Comparison of ENCODE assay signal across 18 cellular contexts in the genomic region with DNA sequence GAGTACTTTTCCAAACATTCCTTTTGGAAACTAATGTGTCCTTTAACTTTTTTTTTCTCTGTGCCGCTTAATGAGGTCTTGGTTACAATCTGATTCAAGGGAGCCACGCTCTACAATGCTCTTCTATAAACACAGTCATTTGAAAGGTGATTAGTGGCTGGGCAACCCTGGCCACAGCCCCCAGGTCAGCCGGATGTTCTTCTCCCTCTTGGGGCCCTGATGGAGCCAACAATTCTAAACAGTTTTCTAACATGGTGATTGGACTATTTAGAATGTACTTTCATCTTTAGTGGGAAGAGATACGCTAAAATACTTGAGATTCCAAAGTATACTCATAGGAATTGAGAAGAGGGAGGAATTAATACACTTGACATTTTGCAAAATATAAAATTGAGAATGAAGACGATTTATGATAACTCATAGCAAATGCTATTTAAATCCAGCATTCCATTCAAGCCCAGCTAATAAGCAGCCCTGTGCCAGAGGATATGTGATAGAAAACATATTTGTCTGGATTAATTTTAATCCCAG.
A peak's percentile ranks its signal among the peaks of the same experiment; 100 is the strongest.
DNase-seq lines count a peak whose midpoint lies in the region; TF ChIP-seq lines count a peak whose summit lies in the region.
"Had no signal": no experiment of that assay in that cellular context is flagged by ENCODE, and none has a peak within 500 bp of the region (broad histone marks: within the 10 kb centered on the region; RNA-seq: fewer than 3 reads in every experiment).

No MANE protein-coding gene starts in this region.

- no peaks in the 10 kb centered on the region for H3K79me1 ChIP-seq in neuronal stem cell (ENCODE audit: low read depth, low read length)

- H3K23ac ChIP-seq in neuronal stem cell (ENCODE audit: low read depth, low read length, poor library complexity): no peak overlapping the region

- peaks cover 20% of the 10 kb centered on the region for H3K4me1 Mint-ChIP-seq in brain
- H3K4me1 Mint-ChIP-seq: activated CD4-positive, alpha-beta T cell treated with anti-CD3 and anti-CD28 coated beads for 36 hours; T-helper 17 cell had no signal

- H3K36me3 Mint-ChIP-seq in brain: no peaks in the 10 kb centered on the region

- intact Hi-C loops in transverse colon (cut with DNase I; ENCODE audit: low total_unique reads) (no loop called here), colonic mucosa (cut with DNase I) (no loop called here)

- peak overlapping the region in 2 of 5 experiments; percentile 6 to 55 for H3K4me3 Mint-ChIP-seq in brain
- H3K4me3 Mint-ChIP-seq: activated CD4-positive, alpha-beta T cell treated with anti-CD3 and anti-CD28 coated beads for 36 hours; T-helper 17 cell had no signal

- no peak overlapping the region for H3K4ac ChIP-seq in neuronal stem cell (ENCODE audit: low read length)

- no peak overlapping the region for H4K8ac ChIP-seq in neuronal stem cell (ENCODE audit: low read depth, low read length)

- H3K4me3 ChIP-seq in MG63 (no peak overlapping the region), neuronal stem cell (ENCODE audit: low read length in 2 of 2) (no peak overlapping the region), transverse colon (no peak overlapping the region), colonic mucosa (no peak overlapping the region)
- H3K4me3 ChIP-seq: BLaER1, left ventricle myocardium inferior had no signal

- TF ChIP-seq EP300 in transverse colon (IDR thresholded peaks at IDR 0.05; ENCODE audit: low read depth): no peak

- no CpG with 5 or more reads among the region's 5 CpGs for WGBS in neuronal stem cell (ENCODE audit: extremely low coverage in 2 of 2, insufficient read length in 2 of 2, insufficient replicate concordance in 1 of 2), 2 donors
- WGBS in transverse colon (ENCODE audit: low coverage in 1 of 2), 2 donors: 27 to 53% methylated on average over 2 to 5 of the region's 5 CpGs

- no peaks in the 10 kb centered on the region for H3K9me3 ChIP-seq in MG63
- H3K9me3 ChIP-seq in neuronal stem cell (replicated peaks in 1 of 2; ENCODE audit: control insufficient read depth in 2 of 2, insufficient read depth in 1 of 2, low read depth in 1 of 2, low read length in 2 of 2): no peaks in the 10 kb centered on the region
- no peaks in the 10 kb centered on the region for H3K9me3 ChIP-seq in transverse colon
- no peaks in the 10 kb centered on the region for H3K9me3 ChIP-seq in colonic mucosa

- TF ChIP-seq CTCF in brain (conservative IDR thresholded peaks at IDR 0.05) (no peak), transverse colon (IDR thresholded peaks at IDR 0.05) (no peak), colonic mucosa (IDR thresholded peaks at IDR 0.05) (no peak)

- H3K18ac ChIP-seq in neuronal stem cell (ENCODE audit: low read length): no peak overlapping the region

- H4K91ac ChIP-seq in neuronal stem cell (ENCODE audit: low read depth, low read length, poor library complexity): no peak overlapping the region

- no peak for TF ChIP-seq POLR2A in transverse colon (IDR thresholded peaks at IDR 0.05)

- H3K27ac ChIP-seq in neuronal stem cell (replicated peaks; ENCODE audit: low read length): no peak overlapping the region
- no peak overlapping the region for H3K27ac ChIP-seq in transverse colon
- H3K27ac ChIP-seq in colonic mucosa: no peak overlapping the region
- H3K27ac ChIP-seq: BLaER1, left ventricle myocardium inferior, RWPE1 had no signal

- H3K9ac ChIP-seq in neuronal stem cell (ENCODE audit: low read depth, low read length, poor library complexity) (no peak overlapping the region), colonic mucosa (ENCODE audit: low read depth in 2 of 2, low read length in 2 of 2) (no peak overlapping the region)
- H3K9ac ChIP-seq: BLaER1 had no signal

- no peak overlapping the region for H2BK12ac ChIP-seq in neuronal stem cell (ENCODE audit: low read length)

- no peak overlapping the region for H3K14ac ChIP-seq in neuronal stem cell (ENCODE audit: low read length)

- H3K27me3 ChIP-seq in MG63 (no peaks in the 10 kb centered on the region), neuronal stem cell (ENCODE audit: control insufficient read depth in 3 of 3, insufficient read depth in 3 of 3, low read depth in 1 of 3, low read length in 3 of 3) (no peaks in the 10 kb centered on the region), transverse colon (no peaks in the 10 kb centered on the region), colonic mucosa (no peaks in the 10 kb centered on the region)
- H3K27me3 ChIP-seq: BLaER1 had no signal

- no peak overlapping the region for H3K4me2 ChIP-seq in neuronal stem cell (ENCODE audit: insufficient read depth, low read length, poor library complexity, severe bottlenecking)
- H3K4me2 ChIP-seq: BLaER1 had no signal

- H3K27me3 Mint-ChIP-seq in brain: peaks cover 27% of the 10 kb centered on the region

- peaks cover 0 to 15% (median 5%) of the 10 kb centered on the region in 5 experiments for H3K9me3 Mint-ChIP-seq in brain

- in situ Hi-C loops in transverse colon (cut with MboI; ENCODE audit: low pct_ligation_motif_present in 1 of 4, low pct_unique_long_range_greater_than_20kb in 1 of 4, low sequenced_read_pairs in 3 of 4): no loop called here

- no peak overlapping the region for H2AK5ac ChIP-seq in neuronal stem cell (ENCODE audit: low read depth, low read length)

- H3K27ac Mint-ChIP-seq in brain: peak overlapping the region in 3 of 5 experiments; percentile 19 to 54 (median 24)
- H3K27ac Mint-ChIP-seq: activated CD4-positive, alpha-beta T cell treated with anti-CD3 and anti-CD28 coated beads for 36 hours; T-helper 17 cell had no signal

- no peak overlapping the region for H2BK120ac ChIP-seq in neuronal stem cell (ENCODE audit: low read depth, low read length)

- DNase-seq in Daoy (ENCODE audit: low read depth) (peak; percentile 34), MG63 (peak; percentile 40), neuronal stem cell (ENCODE audit: low spot score) (no peak), SIG-M5 treated with dmso at 0.1 percent for 504 hours (lab: John Stamatoyannopoulos, UW; ENCODE audit: unreplicated experiment) (no peak), RKO (ENCODE audit: low spot score) (no peak), transverse colon (no peak), colonic mucosa (no peak)
- DNase-seq: activated CD4-positive, alpha-beta T cell treated with anti-CD3 and anti-CD28 coated beads for 36 hours; activated CD8-positive, alpha-beta memory T cell treated with anti-CD3 and anti-CD28 coated beads, Interleukin-2, amount 50 U/mL, for 48 hours; activated naive CD4-positive, alpha-beta T cell; DMS153; effector CD4-positive, alpha-beta T cell; left ventricle myocardium inferior; NCI-H2171; T-helper 17 cell had no signal

- H3K36me3 ChIP-seq in MG63 (no peaks in the 10 kb centered on the region), neuronal stem cell (replicated peaks in 1 of 2; ENCODE audit: control insufficient read depth in 2 of 2, insufficient read depth in 2 of 2, low read length in 2 of 2) (no peaks in the 10 kb centered on the region), transverse colon (no peaks in the 10 kb centered on the region), colonic mucosa (no peaks in the 10 kb centered on the region)
- H3K36me3 ChIP-seq: BLaER1, left ventricle myocardium inferior had no signal

- peak overlapping the region; percentile 35 for H2AFZ ChIP-seq in neuronal stem cell (ENCODE audit: low read length)

- no peak overlapping the region for H2BK15ac ChIP-seq in neuronal stem cell (ENCODE audit: low read length)

- no peak overlapping the region for H2BK5ac ChIP-seq in neuronal stem cell (ENCODE audit: low read length)

- peaks cover 0 to 3% of the 10 kb centered on the region in 2 donors for H3K4me1 ChIP-seq in neuronal stem cell (ENCODE audit: control insufficient read depth in 2 of 2, insufficient read depth in 1 of 2, low read depth in 1 of 2, low read length in 2 of 2)
- H3K4me1 ChIP-seq in transverse colon: no peaks in the 10 kb centered on the region
- no peaks in the 10 kb centered on the region for H3K4me1 ChIP-seq in colonic mucosa
- H3K4me1 ChIP-seq: BLaER1 had no signal

Comparison
In these comparisons a context has a peak if more than half of its experiments do, and no peak if none do; other contexts are left out.
1. DNase-seq: peak in Daoy (single experiment) and MG63 (single experiment); none in neuronal stem cell (single experiment), SIG-M5 treated with dmso at 0.1 percent for 504 hours (single experiment), RKO (single experiment), transverse colon (single experiment) and colonic mucosa (single experiment).